ENCODE assay signal across 8 cellular contexts in genomic region chrX:150568320-150569154, GRCh38. TPM values are rescaled to one million over a fixed set of nuclear protein-coding genes. Genes with fewer than 3 reads are reported as not detected.
DNase-seq lines count a peak whose midpoint lies in the region; ATAC-seq and TF ChIP-seq lines count a peak whose summit lies in the region.

Gene MTM1, plus strand, starts transcription at chrX:150568621. Its CDS starts 23,994 bp downstream, at chrX:150592615.

- no peak for TF ChIP-seq CTCF in astrocyte of the spinal cord (IDR thresholded peaks at IDR 0.05; ENCODE audit: low read depth, low read length)
- no peak for TF ChIP-seq CTCF in hepatocyte (IDR thresholded peaks at IDR 0.05; ENCODE audit: poor library complexity)

- peaks cover 32% of the 10 kb centered on the region for H3K79me2 ChIP-seq in hepatocyte

- H3K27me3 ChIP-seq in hepatocyte: no peaks in the 10 kb centered on the region
- no peaks in the 10 kb centered on the region for H3K27me3 ChIP-seq in rectal smooth muscle tissue (ENCODE audit: control insufficient read depth, insufficient read depth, low read length)
- H3K27me3 ChIP-seq in aorta (ENCODE audit: control insufficient read depth in 1 of 2, insufficient read depth in 2 of 2, low read length in 1 of 2): no peaks in the 10 kb centered on the region

- H3K4me3 ChIP-seq in astrocyte of the spinal cord (ENCODE audit: low read depth, low read length) (peak within 1 kb of the TSS; percentile 57), hepatocyte (peak within 1 kb of the TSS; percentile 74), rectal smooth muscle tissue (ENCODE audit: low read length) (peak within 1 kb of the TSS; percentile 76), aorta (ENCODE audit: low read length in 2 of 2) (peak within 1 kb of the TSS; percentile 30 to 40)

- H3K27ac ChIP-seq in hepatocyte (peak within 1 kb of the TSS; percentile 91), rectal smooth muscle tissue (ENCODE audit: low read depth, low read length) (peak within 1 kb of the TSS; percentile 83), aorta (ENCODE audit: low read depth in 1 of 2, low read length in 2 of 2) (peak within 1 kb of the TSS in 1 of 2 donors; percentile 39)

- no peaks in the 10 kb centered on the region for H3K36me3 ChIP-seq in hepatocyte (replicated peaks; ENCODE audit: insufficient read depth, low read depth)
- H3K36me3 ChIP-seq in rectal smooth muscle tissue (ENCODE audit: control insufficient read depth, insufficient read depth, low read length): no peaks in the 10 kb centered on the region
- no peaks in the 10 kb centered on the region for H3K36me3 ChIP-seq in aorta (ENCODE audit: control insufficient read depth in 1 of 2, insufficient read depth in 2 of 2, low read length in 1 of 2)

- H3K9ac ChIP-seq in rectal smooth muscle tissue (ENCODE audit: low read length): peak within 1 kb of the TSS; percentile 49

- H2AFZ ChIP-seq in hepatocyte: peak within 1 kb of the TSS; percentile 44

- 38% methylated on average over 26 of the region's 89 CpGs for WGBS in hepatocyte (ENCODE audit: low lambda C conversion rate, missing lambda C conversion rate)
- WGBS in aorta, 2 donors: 0 to 31% methylated on average over 75 to 89 of the region's 89 CpGs

- intact Hi-C loops in aorta (cut with DNase I): loop anchor here in 1 of 2 donors (1.0 kb wide), 1 partner anchor 60 kb away; no protein-coding TSS in a partner anchor

- H3K4me1 ChIP-seq in hepatocyte (ENCODE audit: insufficient read depth): peaks cover 12% of the 10 kb centered on the region
- H3K4me1 ChIP-seq in rectal smooth muscle tissue (ENCODE audit: control insufficient read depth, insufficient read depth, low read length): no peaks in the 10 kb centered on the region
- H3K4me1 ChIP-seq in aorta (ENCODE audit: control insufficient read depth in 1 of 2, insufficient read depth in 2 of 2, low read length in 2 of 2): no peaks in the 10 kb centered on the region

- peak; percentile 92 for ATAC-seq in GM18519 (IDR thresholded peaks at IDR 0.05; ENCODE audit: low FRiP score, unreplicated experiment)
- ATAC-seq in HG03045 (IDR thresholded peaks at IDR 0.05; ENCODE audit: unreplicated experiment): peak; percentile 95
- ATAC-seq in aorta (ENCODE audit: low FRiP score): peak; percentile 96

- in situ Hi-C loops in astrocyte of the spinal cord (cut with HindIII; ENCODE audit: low sequenced_read_pairs): no loop called here

- DNase-seq in NCI-H2081 treated with DMSO at 0.1 percent for 48 hours (lab: John Stamatoyannopoulos, UW): peak; percentile 47
- DNase-seq in T1000 (lab: John Stamatoyannopoulos, UW): peak; percentile 80
- peak; percentile 95 for DNase-seq in astrocyte of the spinal cord (ENCODE audit: low read depth, low spot score)
- peak; percentile 96 for DNase-seq in hepatocyte (ENCODE audit: low spot score)
- DNase-seq in aorta: peak; percentile 96 to 98

- H3K9me3 ChIP-seq in hepatocyte (ENCODE audit: low read depth) (no peaks in the 10 kb centered on the region), aorta (ENCODE audit: control insufficient read depth, low read length) (no peaks in the 10 kb centered on the region)

- H3K4me2 ChIP-seq in hepatocyte: peak within 1 kb of the TSS; percentile 83

- no peaks in the 10 kb centered on the region for H4K20me1 ChIP-seq in hepatocyte (ENCODE audit: insufficient read depth, poor library complexity, severe bottlenecking)

- no peaks in the 10 kb centered on the region for H3K9me2 ChIP-seq in hepatocyte (replicated peaks; ENCODE audit: insufficient read depth)

RNA-seq across cellular contexts. Expression of gene MTM1, which starts in this region (rescaled TPM):
- total RNA-seq in hepatocyte: 15.4 and 26.9 TPM in 2 replicates
- polyA plus RNA-seq in hepatocyte: 8.7 and 9.8 TPM in 2 replicates
- 10 to 100 TPM; 13.6 to 20.5 TPM for total RNA-seq in aorta
- 1 to 10 TPM; 5.5 to 8.4 TPM for polyA plus RNA-seq in aorta

Comparison
In these comparisons a context has a peak if more than half of its experiments do, and no peak if none do; other contexts are left out.
1. DNase-seq: peak in every context shown above with its lines; median percentile 97 in aorta; 96 in hepatocyte; 95 in astrocyte of the spinal cord; 80 in T1000; 47 in NCI-H2081 treated with DMSO at 0.1 percent for 48 hours.